ENCODE assay signal across 8 cellular contexts in genomic region chr6:32244946-32245398, GRCh38. TPM values are rescaled to one million over a fixed set of nuclear protein-coding genes. Genes with fewer than 3 reads are reported as not detected.
DNase-seq lines count a peak whose midpoint lies in the region; ATAC-seq and TF ChIP-seq lines count a peak whose summit lies in the region.

No MANE protein-coding gene starts in this region.

- H3K9ac ChIP-seq in iPS-15b (ENCODE audit: low read depth, low read length), result peak overlapping the region; percentile 47
- peak overlapping the region; percentile 51 for H3K9ac ChIP-seq in skeletal muscle satellite cell (ENCODE audit: low read depth, low read length)

- ATAC-seq in GM18502 (IDR thresholded peaks at IDR 0.05; ENCODE audit: poor library complexity, unreplicated experiment) (no peak), HG02981 (IDR thresholded peaks at IDR 0.05; ENCODE audit: unreplicated experiment) (no peak)

- H3K4me1 ChIP-seq in iPS-15b (ENCODE audit: control insufficient read depth, insufficient read depth, low read length) (no peaks in the 10 kb centered on the region), skeletal muscle satellite cell (ENCODE audit: control insufficient read depth, insufficient read depth, low read length) (peaks cover 4% of the 10 kb centered on the region)

- H3K4me3 ChIP-seq in iPS-15b (ENCODE audit: low read depth, low read length), result peak overlapping the region; percentile 12
- H3K4me3 ChIP-seq in skeletal muscle satellite cell (ENCODE audit: low read length), result no peak overlapping the region

- H3K27me3 ChIP-seq in iPS-15b (ENCODE audit: control insufficient read depth, insufficient read depth, low read length), result no peaks in the 10 kb centered on the region
- peaks cover 32% of the 10 kb centered on the region for H3K27me3 ChIP-seq in skeletal muscle satellite cell (ENCODE audit: control insufficient read depth, insufficient read depth, low read length)

- H3K4me2 ChIP-seq in skeletal muscle satellite cell (ENCODE audit: low read length), result peak overlapping the region; percentile 67

- DNase-seq in ELR (ENCODE audit: low read depth) (peak; percentile 82), T-helper 9 cell (peak; percentile 69), astrocyte of the hippocampus (ENCODE audit: low read depth, low spot score) (peak; percentile 82)

- TF ChIP-seq CTCF in LNCAP (IDR thresholded peaks at IDR 0.05), result peak; percentile 83

- H3K36me3 ChIP-seq in iPS-15b (ENCODE audit: control insufficient read depth, insufficient read depth, low read length) (no peaks in the 10 kb centered on the region), skeletal muscle satellite cell (ENCODE audit: insufficient read depth, low read length) (no peaks in the 10 kb centered on the region)

- H3K9me3 ChIP-seq in iPS-15b (ENCODE audit: control insufficient read depth, insufficient read depth, low read length) (no peaks in the 10 kb centered on the region), skeletal muscle satellite cell (replicated peaks; ENCODE audit: low read length) (no peaks in the 10 kb centered on the region)

RNA-seq across cellular contexts. Expression of gene NOTCH4, which starts 21.1 kb away (rescaled TPM):
- 0.76 and 0.87 TPM in 2 replicates for total RNA-seq in skeletal muscle satellite cell (2012; rRNA removed)

RNA-seq across cellular contexts. Expression of gene GPSM3, which starts 52.5 kb away (rescaled TPM):
- total RNA-seq in skeletal muscle satellite cell (2012; rRNA removed), result 1.3 TPM in 2 replicates

RNA-seq across cellular contexts. Expression of gene PBX2, which starts 55.0 kb away (rescaled TPM):
- total RNA-seq in skeletal muscle satellite cell (2012; rRNA removed), result 17.3 and 19.5 TPM in 2 replicates
